Comparison of ENCODE assay signal across 15 cellular contexts in the genomic region with DNA sequence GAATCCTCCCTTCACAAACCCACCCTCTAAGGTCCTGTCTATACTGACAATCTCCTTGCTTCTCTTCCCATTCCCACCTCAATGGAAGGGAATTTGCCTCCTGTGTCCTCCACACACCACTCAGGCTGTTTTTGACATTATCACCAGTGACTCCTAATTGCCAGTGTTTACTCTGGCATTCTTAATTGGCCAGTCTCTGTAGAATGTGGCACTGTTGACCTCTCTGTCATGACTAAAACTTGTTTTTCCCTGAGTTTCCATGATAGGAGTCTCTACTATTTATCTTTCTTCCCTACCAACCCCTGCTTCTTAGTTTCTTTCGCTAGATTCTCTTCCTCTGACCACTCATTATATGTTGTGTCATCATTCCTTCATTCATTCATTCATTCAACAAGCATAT. TPM values are rescaled to one million over a fixed set of nuclear protein-coding genes. Genes with fewer than 3 reads are reported as not detected.
A peak's percentile ranks its signal among the peaks of the same experiment; 100 is the strongest.
DNase-seq lines count a peak whose midpoint lies in the region; TF ChIP-seq lines count a peak whose summit lies in the region.
"Had no signal": no experiment of that assay in that cellular context is flagged by ENCODE, and none has a peak within 500 bp of the region (broad histone marks: within the 10 kb centered on the region; RNA-seq: fewer than 3 reads in every experiment).

No MANE protein-coding gene starts in this region.

- no peaks in the 10 kb centered on the region for H4K20me1 ChIP-seq in osteoblast (ENCODE audit: insufficient read depth, low read length)

- H3K27me3 ChIP-seq in ACC112 (ENCODE audit: insufficient read depth, low read length) (no peaks in the 10 kb centered on the region), osteoblast (ENCODE audit: insufficient read depth, low read length) (no peaks in the 10 kb centered on the region)
- H3K27me3 ChIP-seq: BE2C had no signal

- H3K4me3 ChIP-seq in ACC112 (ENCODE audit: low read depth, low read length) = no peak overlapping the region
- no peak overlapping the region for H3K4me3 ChIP-seq in fibroblast of mammary gland (ENCODE audit: control insufficient read depth, low read depth, low read length)
- H3K4me3 ChIP-seq in osteoblast (ENCODE audit: insufficient read depth, low read length) = no peak overlapping the region

- peak overlapping the region; percentile 19 for H2AFZ ChIP-seq in ACC112 (ENCODE audit: low read length, unreplicated experiment)
- H2AFZ ChIP-seq in osteoblast (ENCODE audit: low read length) = no peak overlapping the region

- H3K4me1 ChIP-seq in ACC112 (ENCODE audit: control insufficient read depth, insufficient read depth, low read length, unreplicated experiment) = peaks cover 31% of the 10 kb centered on the region
- peaks cover 30% of the 10 kb centered on the region for H3K4me1 ChIP-seq in osteoblast (ENCODE audit: insufficient read depth, low read length)

- no peak for TF ChIP-seq CTCF in fibroblast of mammary gland (conservative IDR thresholded peaks at IDR 0.05; ENCODE audit: control insufficient read depth, insufficient read depth, low read depth, low read length)
- no peak for TF ChIP-seq CTCF in osteoblast (IDR thresholded peaks at IDR 0.05; ENCODE audit: extremely low read depth, low read depth, low read length)

- H3K79me2 ChIP-seq in ACC112 (ENCODE audit: control insufficient read depth, insufficient read depth, low read length, unreplicated experiment) (no peaks in the 10 kb centered on the region), osteoblast (ENCODE audit: insufficient read depth, low read length) (no peaks in the 10 kb centered on the region)

- H3K9me3 ChIP-seq in osteoblast (ENCODE audit: low read depth, low read length) = no peaks in the 10 kb centered on the region
- H3K9me3 ChIP-seq: BE2C had no signal

- H3K27ac ChIP-seq in ACC112 (ENCODE audit: low read depth, low read length) = peak overlapping the region; percentile 30
- H3K27ac ChIP-seq in osteoblast (ENCODE audit: low read depth, low read length) = peak overlapping the region; percentile 60

- no peaks in the 10 kb centered on the region for H3K36me3 ChIP-seq in ACC112 (ENCODE audit: insufficient read depth, low read length)
- H3K36me3 ChIP-seq in osteoblast (ENCODE audit: insufficient read depth, low read length) = no peaks in the 10 kb centered on the region
- H3K36me3 ChIP-seq: BE2C had no signal

- DNase-seq in M059J (ENCODE audit: low read depth) (peak; percentile 43), fibroblast of mammary gland (ENCODE audit: low read depth) (peak; percentile 28), osteoblast (ENCODE audit: insufficient read length, low spot score, missing footprints) (no peak), NCI-H345 (lab: John Stamatoyannopoulos, UW) (no peak), activated gamma-delta T cell (lab: John Stamatoyannopoulos, UW) (no peak), Kasumi-1 (lab: John Stamatoyannopoulos, UW) (no peak)
- DNase-seq in effector CD8-positive, alpha-beta T cell (lab: John Stamatoyannopoulos, UW) = no peak
- DNase-seq: BE2C; Calu3; CD4-positive, alpha-beta T cell; NCI-H1417; NCI-H187 treated with DMSO at 0.1 percent for 48 hours; NCI-H446; NCI-H69 had no signal

- no peak overlapping the region for H3K4me2 ChIP-seq in osteoblast (ENCODE audit: insufficient read depth, low read length)

RNA-seq across cellular contexts. Expression of a gene that starts 12.1 kb away (rescaled TPM):
- 0.32 and 1.0 TPM in 2 replicates for total RNA-seq in M059J (2014; rRNA removed; shearing (Covaris generic))
- total RNA-seq in osteoblast = under 0.01 TPM in 2 replicates
- total RNA-seq: CD4-positive, alpha-beta T cell had no signal

Comparison
In these comparisons a context has a peak if more than half of its experiments do, and no peak if none do; other contexts are left out.
1. DNase-seq: peak in M059J (single experiment) and fibroblast of mammary gland (single experiment); none in osteoblast (single experiment), effector CD8-positive, alpha-beta T cell (single experiment), NCI-H345 (single experiment), activated gamma-delta T cell (single experiment) and Kasumi-1 (0 of 2).